In the genomic region with DNA sequence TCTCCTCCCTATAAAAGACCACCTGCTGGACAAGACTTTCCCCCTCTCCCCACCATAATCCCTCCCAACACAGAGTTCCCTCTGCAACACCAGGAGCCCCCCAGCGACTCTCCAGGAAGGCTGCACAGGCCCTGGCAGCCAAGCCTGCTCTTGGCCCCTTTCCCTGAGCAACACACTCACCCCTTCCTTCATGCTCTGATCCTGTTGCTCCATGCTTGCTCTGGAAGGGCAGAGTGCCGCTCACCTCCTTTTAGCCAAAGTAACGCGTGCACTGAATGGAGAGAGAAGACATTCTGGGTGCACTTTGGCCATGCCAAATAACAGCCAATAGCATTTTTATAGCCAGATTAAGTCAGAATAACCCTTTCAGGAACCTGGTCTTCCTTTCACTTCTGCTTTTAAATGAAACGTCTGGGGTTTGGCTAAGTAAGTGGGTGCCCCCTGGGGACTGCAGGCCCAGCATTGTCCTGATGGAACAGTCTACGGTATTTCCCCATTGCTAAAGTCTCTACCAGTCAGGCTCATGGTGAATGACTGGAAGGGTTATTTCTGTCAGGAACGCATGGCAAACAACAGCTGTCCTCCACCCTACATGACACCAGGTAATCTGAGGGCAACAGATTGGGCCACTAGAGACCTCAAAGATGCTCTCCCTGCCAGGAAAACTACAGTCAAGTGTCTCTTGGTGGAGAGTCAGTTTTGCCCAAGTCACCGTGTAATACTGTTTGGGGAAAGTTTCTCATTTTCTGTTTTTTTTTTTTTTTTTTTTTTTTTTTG, we compare ENCODE assay signal across 8 cellular contexts. TPM values are rescaled to one million over a fixed set of nuclear protein-coding genes. Genes with fewer than 3 reads are reported as not detected.
A peak's percentile ranks its signal among the peaks of the same experiment; 100 is the strongest.
DNase-seq lines count a peak whose midpoint lies in the region; ATAC-seq and TF ChIP-seq lines count a peak whose summit lies in the region.

A gene with protein sequence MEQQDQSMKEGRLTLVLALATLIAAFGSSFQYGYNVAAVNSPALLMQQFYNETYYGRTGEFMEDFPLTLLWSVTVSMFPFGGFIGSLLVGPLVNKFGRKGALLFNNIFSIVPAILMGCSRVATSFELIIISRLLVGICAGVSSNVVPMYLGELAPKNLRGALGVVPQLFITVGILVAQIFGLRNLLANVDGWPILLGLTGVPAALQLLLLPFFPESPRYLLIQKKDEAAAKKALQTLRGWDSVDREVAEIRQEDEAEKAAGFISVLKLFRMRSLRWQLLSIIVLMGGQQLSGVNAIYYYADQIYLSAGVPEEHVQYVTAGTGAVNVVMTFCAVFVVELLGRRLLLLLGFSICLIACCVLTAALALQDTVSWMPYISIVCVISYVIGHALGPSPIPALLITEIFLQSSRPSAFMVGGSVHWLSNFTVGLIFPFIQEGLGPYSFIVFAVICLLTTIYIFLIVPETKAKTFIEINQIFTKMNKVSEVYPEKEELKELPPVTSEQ (minus strand): TSS at position 312 of the 777 bp plus-strand sequence. CDS start 99 bp downstream, at position 213.

- no peaks in the 10 kb centered on the region for H4K20me1 ChIP-seq in smooth muscle cell (ENCODE audit: low read depth)

- H3K4me3 ChIP-seq in smooth muscle cell, result no peak within 1 kb of the TSS

- H3K79me2 ChIP-seq in smooth muscle cell (ENCODE audit: low read depth), result no peaks in the 10 kb centered on the region

- TF ChIP-seq CTCF in VCaP (conservative IDR thresholded peaks at IDR 0.05) (no peak), smooth muscle cell (IDR thresholded peaks at IDR 0.05; ENCODE audit: borderline replicate concordance, insufficient read depth, poor library complexity, severe bottlenecking) (no peak)

- peaks cover 6% of the 10 kb centered on the region for H3K4me1 ChIP-seq in smooth muscle cell (ENCODE audit: low read depth)

- WGBS in smooth muscle cell (ENCODE audit: low lambda C conversion rate), result 89% methylated on average over 8 of the region's 8 CpGs

- no peaks in the 10 kb centered on the region for H3K9me3 ChIP-seq in smooth muscle cell (replicated peaks; ENCODE audit: low read depth)

- no peaks in the 10 kb centered on the region for H3K27me3 ChIP-seq in smooth muscle cell (ENCODE audit: low read depth)

- H3F3A ChIP-seq in smooth muscle cell (ENCODE audit: low read depth), result no peaks in the 10 kb centered on the region

- peak; percentile 85 for ATAC-seq in GM19468 (IDR thresholded peaks at IDR 0.05; ENCODE audit: extremely low read depth, unreplicated experiment)
- peak; percentile 92 for ATAC-seq in HG03442 (IDR thresholded peaks at IDR 0.05; ENCODE audit: unreplicated experiment)

- H3K9ac ChIP-seq in smooth muscle cell (ENCODE audit: low read depth), result no peak within 1 kb of the TSS

- no peak within 1 kb of the TSS for H2AFZ ChIP-seq in smooth muscle cell (ENCODE audit: low read depth)

- H3K27ac ChIP-seq in VCaP, result peak within 1 kb of the TSS; percentile 92
- no peak within 1 kb of the TSS for H3K27ac ChIP-seq in smooth muscle cell (ENCODE audit: low read depth)

- no peak within 1 kb of the TSS for H3K4me2 ChIP-seq in smooth muscle cell

- H3K36me3 ChIP-seq in smooth muscle cell (ENCODE audit: low read depth), result no peaks in the 10 kb centered on the region

- peak; percentile 51 for DNase-seq in GDM1 (lab: John Stamatoyannopoulos, UW)
- DNase-seq in medulla oblongata (ENCODE audit: extremely low spot score), result peak; percentile 86
- DNase-seq in stimulated activated CD4-positive, alpha-beta T cell treated with anti-CD3 and anti-CD28 coated beads, Interleukin-15, amount 100 ng/mL, for 24 hours, result no peak
- DNase-seq in NCI-H748 treated with DMSO at 0.1 percent for 48 hours (lab: John Stamatoyannopoulos, UW), result no peak
- DNase-seq in smooth muscle cell (lab: John Stamatoyannopoulos, UW; ENCODE audit: unreplicated experiment), result no peak

RNA-seq across cellular contexts. Expression of the gene that starts here (rescaled TPM):
- 0.04 and 0.09 TPM in 2 replicates for total RNA-seq in smooth muscle cell
- not detected in 2 replicates for polyA plus RNA-seq in smooth muscle cell

Comparison
In these comparisons a context has a peak if more than half of its experiments do, and no peak if none do; other contexts are left out.
1. DNase-seq: peak in GDM1 (single experiment) and medulla oblongata (single experiment); none in stimulated activated CD4-positive, alpha-beta T cell treated with anti-CD3 and anti-CD28 coated beads, Interleukin-15, amount 100 ng/mL, for 24 hours (single experiment), NCI-H748 treated with DMSO at 0.1 percent for 48 hours (single experiment) and smooth muscle cell (single experiment).